In the genomic region with DNA sequence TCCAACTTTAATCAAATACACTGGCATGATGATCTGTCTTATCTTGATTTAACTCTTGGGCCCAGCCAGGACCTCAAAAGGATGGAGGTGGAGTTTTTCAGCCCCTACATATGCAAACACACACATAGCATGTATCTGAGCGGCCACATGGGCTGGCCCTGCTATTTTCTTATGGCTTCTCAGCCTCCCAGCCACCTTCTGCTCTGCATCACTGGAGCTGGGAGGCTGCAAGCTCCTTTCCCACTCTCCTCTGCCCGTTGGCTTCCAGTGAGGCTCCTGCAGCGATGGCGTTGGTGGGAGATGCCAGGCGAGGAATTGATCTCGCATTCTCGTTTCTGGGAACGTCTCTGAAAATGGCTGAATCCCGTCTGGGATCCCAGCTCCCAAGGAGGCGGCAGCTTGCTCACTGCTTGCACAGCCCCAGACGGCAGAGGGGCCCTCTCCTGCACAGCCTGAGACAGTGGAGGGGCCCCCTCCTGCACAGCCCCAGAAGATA, we compare ENCODE assay signal across 8 cellular contexts. TPM values are rescaled to one million over a fixed set of nuclear protein-coding genes. Genes with fewer than 3 reads are reported as not detected.
DNase-seq lines count a peak whose midpoint lies in the region; ATAC-seq and TF ChIP-seq lines count a peak whose summit lies in the region.

No MANE protein-coding gene starts in this region.

- peak overlapping the region; percentile 13 to 89 for H3K9ac ChIP-seq in stomach smooth muscle (ENCODE audit: low read length in 2 of 2)

- no peak for ATAC-seq in activated naive CD8-positive, alpha-beta T cell treated with anti-CD3 and anti-CD28 coated beads, Interleukin-2, amount 10 ng/mL, durations not matched to agents 7 days and 5 days (ENCODE audit: low read depth)

- TF ChIP-seq CTCF in HFFc6 (IDR thresholded peaks at IDR 0.05), result no peak

- H3K4me1 ChIP-seq in stomach smooth muscle (ENCODE audit: control insufficient read depth, insufficient read depth, low read length), result peaks cover 30% of the 10 kb centered on the region

- POLR2A ChIA-PET in activated naive CD8-positive, alpha-beta T cell treated with anti-CD3 and anti-CD28 coated beads, Interleukin-2, amount 10 ng/mL, durations not matched to agents 7 days and 5 days (lab: Charles Lee), result interaction anchor here (0.7 to 7.8 kb wide), 21 partner anchors 10 to 1643 kb away, joined by 3 to 231 read pairs (median 4); partner anchors contain the start of genes MORN1, PANK4, PEX10 and RER1

- H3K36me3 Mint-ChIP-seq in HFFc6 (ENCODE audit: low read depth), result no peaks in the 10 kb centered on the region
- H3K36me3 Mint-ChIP-seq in activated naive CD8-positive, alpha-beta T cell treated with anti-CD3 and anti-CD28 coated beads, Interleukin-2, amount 10 ng/mL, durations not matched to agents 7 days and 5 days, result no peaks in the 10 kb centered on the region

- DNase-seq in HFFc6 (no peak), 8988T (no peak), NCI-H446 treated with DMSO at 0.1 percent for 48 hours (lab: John Stamatoyannopoulos, UW) (no peak), occipital lobe (lab: John Stamatoyannopoulos, UW) (no peak)
- no peak for DNase-seq in activated naive CD8-positive, alpha-beta T cell treated with anti-CD3 and anti-CD28 coated beads, Interleukin-2, amount 10 ng/mL, durations not matched to agents 7 days and 5 days
- DNase-seq in stimulated activated CD4-positive, alpha-beta T cell treated with anti-CD3 and anti-CD28 coated beads, Interleukin-12 subunit alpha, Interleukin-12 subunit beta, amount 100 ng/mL, for 4 hours, result no peak

- H3K4me3 Mint-ChIP-seq in HFFc6, result peak overlapping the region; percentile 88
- peak overlapping the region; percentile 95 for H3K4me3 Mint-ChIP-seq in activated naive CD8-positive, alpha-beta T cell treated with anti-CD3 and anti-CD28 coated beads, Interleukin-2, amount 10 ng/mL, durations not matched to agents 7 days and 5 days

- H3K4me1 Mint-ChIP-seq in HFFc6 (ENCODE audit: low read depth), result peaks cover 13% of the 10 kb centered on the region; the same call in 1 of the 2 replicates
- peaks cover 35% of the 10 kb centered on the region for H3K4me1 Mint-ChIP-seq in activated naive CD8-positive, alpha-beta T cell treated with anti-CD3 and anti-CD28 coated beads, Interleukin-2, amount 10 ng/mL, durations not matched to agents 7 days and 5 days

- H3K9me3 Mint-ChIP-seq in HFFc6, result no peaks in the 10 kb centered on the region
- H3K9me3 Mint-ChIP-seq in activated naive CD8-positive, alpha-beta T cell treated with anti-CD3 and anti-CD28 coated beads, Interleukin-2, amount 10 ng/mL, durations not matched to agents 7 days and 5 days, result no peaks in the 10 kb centered on the region

- H3K27ac Mint-ChIP-seq in HFFc6, result no peak overlapping the region
- peak overlapping the region; percentile 96 for H3K27ac Mint-ChIP-seq in activated naive CD8-positive, alpha-beta T cell treated with anti-CD3 and anti-CD28 coated beads, Interleukin-2, amount 10 ng/mL, durations not matched to agents 7 days and 5 days

- H3K27ac ChIP-seq in layer of hippocampus (ENCODE audit: low read depth, low read length) (peak overlapping the region; percentile 92), stomach smooth muscle (ENCODE audit: low read length) (peak overlapping the region; percentile 89)

- no peaks in the 10 kb centered on the region for H3K9me3 ChIP-seq in stomach smooth muscle (ENCODE audit: control insufficient read depth in 2 of 2, low read length in 2 of 2)

- H3K36me3 ChIP-seq in stomach smooth muscle (ENCODE audit: control insufficient read depth in 2 of 2, insufficient read depth in 2 of 2, low read length in 2 of 2), result no peaks in the 10 kb centered on the region

- peak overlapping the region; percentile 86 for H3K4me3 ChIP-seq in stomach smooth muscle (ENCODE audit: low read length in 2 of 2)

- H3K27me3 Mint-ChIP-seq in HFFc6 (ENCODE audit: insufficient read depth), result peaks cover 9% of the 10 kb centered on the region
- no peaks in the 10 kb centered on the region for H3K27me3 Mint-ChIP-seq in activated naive CD8-positive, alpha-beta T cell treated with anti-CD3 and anti-CD28 coated beads, Interleukin-2, amount 10 ng/mL, durations not matched to agents 7 days and 5 days

- H3K27me3 ChIP-seq in layer of hippocampus (ENCODE audit: control insufficient read depth, insufficient read depth, low read length) (no peaks in the 10 kb centered on the region), stomach smooth muscle (ENCODE audit: control insufficient read depth in 1 of 2, insufficient read depth in 2 of 2, low read length in 2 of 2) (peaks cover 3 to 4% of the 10 kb centered on the region in 2 donors)

RNA-seq across cellular contexts. Expression of gene PRXL2B, which starts 1.7 kb away (rescaled TPM):
- total RNA-seq in HFFc6 (2021; fragmentation: NEBNext Ultra II Directional; extraction: Animal tissue kit (Norgen Biotek cat#: 25700)), result 10 to 100 TPM; 27.1 to 38.9 (median 34.7) TPM
- total RNA-seq in activated naive CD8-positive, alpha-beta T cell treated with anti-CD3 and anti-CD28 coated beads, Interleukin-2, amount 10 ng/mL, durations not matched to agents 7 days and 5 days, result 10 to 100 TPM; 37.3 to 37.6 TPM
- 11.9 TPM for total RNA-seq in occipital lobe

RNA-seq across cellular contexts. Expression of gene TNFRSF14, which starts 28.7 kb away (rescaled TPM):
- total RNA-seq in HFFc6 (2021; fragmentation: NEBNext Ultra II Directional; extraction: Animal tissue kit (Norgen Biotek cat#: 25700)), result 10 to 100 TPM in 4 of 6 experiments, 1 to 10 TPM in 2; 7.4 to 14.2 (median 11.5) TPM
- 100 to 1,000 TPM; 131 to 134 TPM for total RNA-seq in activated naive CD8-positive, alpha-beta T cell treated with anti-CD3 and anti-CD28 coated beads, Interleukin-2, amount 10 ng/mL, durations not matched to agents 7 days and 5 days
- 2.0 TPM for total RNA-seq in occipital lobe

RNA-seq across cellular contexts. Expression of gene MMEL1, which starts 47.9 kb away (rescaled TPM):
- total RNA-seq in HFFc6 (2021; fragmentation: NEBNext Ultra II Directional; extraction: Animal tissue kit (Norgen Biotek cat#: 25700)), result not detected
- total RNA-seq in activated naive CD8-positive, alpha-beta T cell treated with anti-CD3 and anti-CD28 coated beads, Interleukin-2, amount 10 ng/mL, durations not matched to agents 7 days and 5 days, result 1 to 10 TPM; 3.0 to 4.1 TPM
- 3.7 TPM for total RNA-seq in occipital lobe

RNA-seq across cellular contexts. Expression of gene HES5, which starts 54.8 kb away (rescaled TPM):
- under 1 TPM in 5 of 6 experiments, not detected in 1; 0.28 to 0.57 (median 0.36) TPM for total RNA-seq in HFFc6 (2021; fragmentation: NEBNext Ultra II Directional; extraction: Animal tissue kit (Norgen Biotek cat#: 25700))
- total RNA-seq in activated naive CD8-positive, alpha-beta T cell treated with anti-CD3 and anti-CD28 coated beads, Interleukin-2, amount 10 ng/mL, durations not matched to agents 7 days and 5 days, result not detected
- total RNA-seq in occipital lobe, result 25.4 TPM

RNA-seq across cellular contexts. Expression of gene PANK4, which starts 58.5 kb away (rescaled TPM):
- total RNA-seq in HFFc6 (2021; fragmentation: NEBNext Ultra II Directional; extraction: Animal tissue kit (Norgen Biotek cat#: 25700)), result 10 to 100 TPM; 20.6 to 26.4 (median 24.0) TPM
- total RNA-seq in activated naive CD8-positive, alpha-beta T cell treated with anti-CD3 and anti-CD28 coated beads, Interleukin-2, amount 10 ng/mL, durations not matched to agents 7 days and 5 days, result 10 to 100 TPM; 86.5 to 88.9 TPM
- total RNA-seq in occipital lobe, result 26.0 TPM

Comparison
In these comparisons a context has a peak if more than half of its experiments do, and no peak if none do; other contexts are left out.
1. RNA of gene TNFRSF14, which starts 28.7 kb away (total RNA-seq): 131 to 134 TPM in activated naive CD8-positive, alpha-beta T cell treated with anti-CD3 and anti-CD28 coated beads, Interleukin-2, amount 10 ng/mL, durations not matched to agents 7 days and 5 days; 7.4 to 14.2 TPM in HFFc6 and 2.0 TPM in occipital lobe (single experiment); every median in the first group is over 4 times any median in the second.